In the genomic region with DNA sequence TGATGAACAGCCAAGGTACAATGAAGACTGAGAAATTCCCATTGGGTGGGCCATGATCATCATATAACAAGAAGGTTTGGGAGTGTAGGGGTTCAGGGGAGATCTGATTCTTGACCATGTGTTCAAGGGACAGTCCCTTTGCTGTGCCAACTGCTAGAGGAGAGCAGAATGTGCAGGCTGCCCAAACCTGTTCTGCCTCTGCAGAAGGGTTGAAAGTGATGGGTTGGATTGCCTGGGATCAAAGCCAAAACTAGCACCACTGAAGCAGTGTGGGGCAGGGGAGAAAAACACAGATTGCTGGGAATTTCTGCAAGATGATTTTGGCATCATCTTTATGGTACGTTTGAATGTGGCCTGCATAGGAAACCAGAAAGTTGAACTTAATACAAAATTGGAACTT, we compare ENCODE assay signal across 21 cellular contexts.
DNase-seq lines count a peak whose midpoint lies in the region; ATAC-seq and TF ChIP-seq lines count a peak whose summit lies in the region.
"Had no signal": no experiment of that assay in that cellular context is flagged by ENCODE, and none has a peak within 500 bp of the region (broad histone marks: within the 10 kb centered on the region; RNA-seq: fewer than 3 reads in every experiment).

No MANE protein-coding gene starts in this region.

- H3K27ac ChIP-seq in lower lobe of right lung (no peak overlapping the region), left ventricle myocardium inferior (replicated peaks) (no peak overlapping the region)
- H3K27ac ChIP-seq: cardiac muscle cell, heart right ventricle, sigmoid colon had no signal

- H3K9me3 ChIP-seq in lower lobe of right lung, result no peaks in the 10 kb centered on the region
- H3K9me3 ChIP-seq in left ventricle myocardium inferior (replicated peaks), result no peaks in the 10 kb centered on the region
- H3K9me3 ChIP-seq: heart right ventricle, sigmoid colon, SK-N-SH had no signal

- H3K36me3 ChIP-seq in lower lobe of right lung (no peaks in the 10 kb centered on the region), left ventricle myocardium inferior (no peaks in the 10 kb centered on the region)
- H3K36me3 ChIP-seq: cardiac muscle cell, heart right ventricle, sigmoid colon had no signal

- in situ Hi-C loops in ACHN (cut with HindIII; ENCODE audit: low pct_ligation_motif_present, low pct_unique_long_range_greater_than_20kb, low sequenced_read_pairs), result no loop called here

- H3K4me1 ChIP-seq in lower lobe of right lung (no peaks in the 10 kb centered on the region), left ventricle myocardium inferior (no peaks in the 10 kb centered on the region)
- H3K4me1 ChIP-seq: heart right ventricle, sigmoid colon had no signal

- peaks cover 0 to 4% of the 10 kb centered on the region in 2 donors for H3K9me3 Mint-ChIP-seq in activated naive CD4-positive, alpha-beta T cell treated with anti-CD3 and anti-CD28 coated beads, Interleukin-2, amount 50 U/mL, for 72 hours
- H3K9me3 Mint-ChIP-seq: activated naive CD8-positive, alpha-beta T cell treated with anti-CD3 and anti-CD28 coated beads, Interleukin-2, amount 50 U/mL, for 24 hours had no signal

- ATAC-seq in GM18858 (IDR thresholded peaks at IDR 0.05; ENCODE audit: unreplicated experiment) (peak; percentile 12), GM21515 (IDR thresholded peaks at IDR 0.05; ENCODE audit: unreplicated experiment) (peak; percentile 5), HG03108 (IDR thresholded peaks at IDR 0.05; ENCODE audit: unreplicated experiment) (peak; percentile 10), lower lobe of right lung (peak; percentile 28 to 45)
- ATAC-seq in activated naive CD4-positive, alpha-beta T cell treated with anti-CD3 and anti-CD28 coated beads, Interleukin-2, amount 50 U/mL, for 72 hours, result no peak
- ATAC-seq: activated naive CD8-positive, alpha-beta T cell treated with anti-CD3 and anti-CD28 coated beads, Interleukin-2, amount 50 U/mL, for 24 hours; heart right ventricle had no signal

- H3K36me3 Mint-ChIP-seq in activated naive CD4-positive, alpha-beta T cell treated with anti-CD3 and anti-CD28 coated beads, Interleukin-2, amount 50 U/mL, for 72 hours, result no peaks in the 10 kb centered on the region

- TF ChIP-seq CTCF in lower lobe of right lung (IDR thresholded peaks at IDR 0.05) (no peak), left ventricle myocardium inferior (IDR thresholded peaks at IDR 0.05; ENCODE audit: borderline replicate concordance) (no peak)

- intact Hi-C loops in lower lobe of right lung (cut with DNase I), result no loop called here
- intact Hi-C loops in left ventricle myocardium inferior (cut with micrococcal nuclease), result no loop called here

- H3K4me3 ChIP-seq in lower lobe of right lung (no peak overlapping the region), left ventricle myocardium inferior (no peak overlapping the region)
- H3K4me3 ChIP-seq: cardiac muscle cell, heart right ventricle, sigmoid colon had no signal

- no peaks in the 10 kb centered on the region for H3K27me3 ChIP-seq in lower lobe of right lung (ENCODE audit: low read depth)
- peaks cover 28% of the 10 kb centered on the region for H3K27me3 ChIP-seq in left ventricle myocardium inferior (ENCODE audit: low read depth)
- H3K27me3 ChIP-seq: cardiac muscle cell, sigmoid colon had no signal

- no peak for DNase-seq in lower lobe of right lung
- DNase-seq in NK-92 treated with Interleukin-12 subunit alpha and Interleukin-12 subunit beta, amount 100 ng/mL, for 24 hours (lab: John Stamatoyannopoulos, UW), result no peak
- no peak for DNase-seq in left ventricle myocardium inferior
- no peak for DNase-seq in activated naive CD4-positive, alpha-beta T cell treated with anti-CD3 and anti-CD28 coated beads, Interleukin-2, amount 50 U/mL, for 72 hours (ENCODE audit: low spot score in 2 of 2)
- DNase-seq in ACHN, result no peak
- DNase-seq: activated CD4-positive, alpha-beta T cell treated with anti-CD3 and anti-CD28 coated beads, Interleukin-2, amount 50 U/mL, for 48 hours; activated naive CD8-positive, alpha-beta T cell treated with anti-CD3 and anti-CD28 coated beads, Interleukin-2, amount 50 U/mL, for 24 hours; DMS79; GOT3; heart right ventricle; NCI-H1436 treated with DMSO at 0.1 percent for 48 hours; NCI-H446 treated with DMSO at 0.1 percent for 48 hours; nucleus accumbens; sigmoid colon; SK-N-SH had no signal

- no peak overlapping the region for H3K27ac Mint-ChIP-seq in activated naive CD4-positive, alpha-beta T cell treated with anti-CD3 and anti-CD28 coated beads, Interleukin-2, amount 50 U/mL, for 72 hours
- H3K27ac Mint-ChIP-seq: activated naive CD8-positive, alpha-beta T cell treated with anti-CD3 and anti-CD28 coated beads, Interleukin-2, amount 50 U/mL, for 24 hours; activated T-cell treated with anti-CD3 and anti-CD28 coated beads, Interleukin-2, amount 50 U/mL, for 72 hours; B cell had no signal

Comparison
In these comparisons a context has a peak if more than half of its experiments do, and no peak if none do; other contexts are left out.
1. ATAC-seq: peak in GM18858 (single experiment), GM21515 (single experiment), HG03108 (single experiment) and lower lobe of right lung (2 of 2); none in activated naive CD4-positive, alpha-beta T cell treated with anti-CD3 and anti-CD28 coated beads, Interleukin-2, amount 50 U/mL, for 72 hours (0 of 2).